ENCODE assay signal across 10 cellular contexts in the genomic region with DNA sequence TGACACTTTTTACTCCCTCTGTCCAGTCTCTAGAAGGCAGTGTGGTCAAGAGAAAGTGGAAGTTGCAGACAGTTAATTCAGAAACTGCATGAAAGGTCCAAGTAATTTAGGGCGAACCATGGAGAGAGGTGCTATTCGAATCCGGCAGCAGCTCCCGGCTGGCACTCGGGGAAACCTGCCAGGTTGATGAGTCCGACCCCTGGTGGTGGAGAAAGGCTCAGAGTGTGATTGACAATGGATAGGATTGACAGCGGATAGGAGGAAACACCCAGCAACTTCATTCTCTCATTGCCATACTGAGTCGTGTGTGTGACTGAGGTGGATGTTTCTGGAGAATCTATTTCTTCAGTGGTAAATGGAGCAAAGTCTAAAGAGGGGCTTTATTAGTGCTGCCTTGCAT.
DNase-seq lines count a peak whose midpoint lies in the region; ATAC-seq and TF ChIP-seq lines count a peak whose summit lies in the region.
"Had no signal": no experiment of that assay in that cellular context is flagged by ENCODE, and none has a peak within 500 bp of the region (broad histone marks: within the 10 kb centered on the region; RNA-seq: fewer than 3 reads in every experiment).

No MANE protein-coding gene starts in this region.

- no peak for DNase-seq in AG10803 (ENCODE audit: low read depth)
- DNase-seq in GM23248: peak; percentile 14
- DNase-seq in RPMI7951 (ENCODE audit: low read depth): peak; percentile 5
- DNase-seq in iris pigment epithelial cell (ENCODE audit: low read depth): peak; percentile 21
- no peak for DNase-seq in activated CD4-positive, alpha-beta memory T cell treated with anti-CD3 and anti-CD28 coated beads, Interleukin-2, amount 10 ng/mL, durations not matched to agents 7 days and 5 days
- DNase-seq in central memory CD4-positive, alpha-beta T cell: no peak
- no peak for DNase-seq in kidney glomerular epithelial cell (lab: John Stamatoyannopoulos, UW)
- DNase-seq: MM.1S had no signal

- no peaks in the 10 kb centered on the region for H3F3A ChIP-seq in GM23248 (ENCODE audit: insufficient read depth)

- no peaks in the 10 kb centered on the region for H3K9me3 Mint-ChIP-seq in activated CD4-positive, alpha-beta memory T cell treated with anti-CD3 and anti-CD28 coated beads, Interleukin-2, amount 10 ng/mL, durations not matched to agents 7 days and 5 days

- H3K4me3 Mint-ChIP-seq in activated CD4-positive, alpha-beta memory T cell treated with anti-CD3 and anti-CD28 coated beads, Interleukin-2, amount 10 ng/mL, durations not matched to agents 7 days and 5 days: no peak overlapping the region

- no peak overlapping the region for H3K27ac Mint-ChIP-seq in activated CD4-positive, alpha-beta memory T cell treated with anti-CD3 and anti-CD28 coated beads, Interleukin-2, amount 10 ng/mL, durations not matched to agents 7 days and 5 days

- 33 to 39% methylated on average over 8 of the region's 8 CpGs for WGBS in GM23248 (ENCODE audit: low coverage in 1 of 2, low lambda C conversion rate in 2 of 2, missing lambda C conversion rate in 2 of 2), 2 experiments

- H3K36me3 Mint-ChIP-seq in activated CD4-positive, alpha-beta memory T cell treated with anti-CD3 and anti-CD28 coated beads, Interleukin-2, amount 10 ng/mL, durations not matched to agents 7 days and 5 days (ENCODE audit: low read depth): no peaks in the 10 kb centered on the region

- no peaks in the 10 kb centered on the region for H3K9me3 ChIP-seq in GM23248 (ENCODE audit: low read depth)
- H3K9me3 ChIP-seq: adrenal gland had no signal

- H2AFZ ChIP-seq in GM23248: no peak overlapping the region

- POLR2A ChIA-PET in activated CD4-positive, alpha-beta memory T cell treated with anti-CD3 and anti-CD28 coated beads, Interleukin-2, amount 10 ng/mL, durations not matched to agents 7 days and 5 days (lab: Charles Lee): no interaction called here

- no peak overlapping the region for H3K27ac ChIP-seq in GM23248
- H3K27ac ChIP-seq: adrenal gland had no signal

- no peaks in the 10 kb centered on the region for H3K79me2 ChIP-seq in GM23248 (ENCODE audit: insufficient read depth)

- peaks cover 27% of the 10 kb centered on the region; the same call in 1 of the 2 replicates for H3K27me3 ChIP-seq in GM23248 (replicated peaks; ENCODE audit: insufficient read depth)
- H3K27me3 ChIP-seq: adrenal gland had no signal

- no peak overlapping the region for H3K9ac ChIP-seq in GM23248

- ATAC-seq in HG02884 (IDR thresholded peaks at IDR 0.05; ENCODE audit: unreplicated experiment): no peak

- in situ Hi-C loops in GM23248 (cut with MboI): no loop called here

- CTCF ChIA-PET in activated CD4-positive, alpha-beta memory T cell treated with anti-CD3 and anti-CD28 coated beads, Interleukin-2, amount 10 ng/mL, durations not matched to agents 7 days and 5 days (lab: Charles Lee): no interaction called here

- H3K36me3 ChIP-seq in GM23248 (ENCODE audit: low read depth): no peaks in the 10 kb centered on the region
- H3K36me3 ChIP-seq: adrenal gland had no signal

- H3K4me3 ChIP-seq in AG10803 (ENCODE audit: low read length) (no peak overlapping the region), GM23248 (no peak overlapping the region)
- H3K4me3 ChIP-seq: adrenal gland had no signal

- no peaks in the 10 kb centered on the region for H3K27me3 Mint-ChIP-seq in activated CD4-positive, alpha-beta memory T cell treated with anti-CD3 and anti-CD28 coated beads, Interleukin-2, amount 10 ng/mL, durations not matched to agents 7 days and 5 days

- no peak overlapping the region for H3K4me2 ChIP-seq in GM23248 (ENCODE audit: unreplicated experiment)

- no peaks in the 10 kb centered on the region for H3K9me2 ChIP-seq in GM23248 (ENCODE audit: insufficient read depth)

- 0 out of 2 replicates have a peak, but pooled peaks have one; percentile 11 for TF ChIP-seq CTCF in AG10803 (conservative IDR thresholded peaks at IDR 0.05; ENCODE audit: low read length)

- no peaks in the 10 kb centered on the region for H4K20me1 ChIP-seq in GM23248 (ENCODE audit: insufficient read depth)

- 0 out of 2 replicates have a peak, but pooled peaks cover 3% of the 10 kb centered on the region for H3K4me1 ChIP-seq in GM23248 (ENCODE audit: insufficient read depth)
- H3K4me1 ChIP-seq: adrenal gland had no signal

- no peaks in the 10 kb centered on the region for H3K4me1 Mint-ChIP-seq in activated CD4-positive, alpha-beta memory T cell treated with anti-CD3 and anti-CD28 coated beads, Interleukin-2, amount 10 ng/mL, durations not matched to agents 7 days and 5 days

Comparison
In these comparisons a context has a peak if more than half of its experiments do, and no peak if none do; other contexts are left out.
1. DNase-seq: peak in GM23248 (single experiment), RPMI7951 (single experiment) and iris pigment epithelial cell (single experiment); none in AG10803 (single experiment), activated CD4-positive, alpha-beta memory T cell treated with anti-CD3 and anti-CD28 coated beads, Interleukin-2, amount 10 ng/mL, durations not matched to agents 7 days and 5 days (single experiment), central memory CD4-positive, alpha-beta T cell (single experiment) and kidney glomerular epithelial cell (single experiment).